ENCODE assay signal across 8 cellular contexts in the genomic region with DNA sequence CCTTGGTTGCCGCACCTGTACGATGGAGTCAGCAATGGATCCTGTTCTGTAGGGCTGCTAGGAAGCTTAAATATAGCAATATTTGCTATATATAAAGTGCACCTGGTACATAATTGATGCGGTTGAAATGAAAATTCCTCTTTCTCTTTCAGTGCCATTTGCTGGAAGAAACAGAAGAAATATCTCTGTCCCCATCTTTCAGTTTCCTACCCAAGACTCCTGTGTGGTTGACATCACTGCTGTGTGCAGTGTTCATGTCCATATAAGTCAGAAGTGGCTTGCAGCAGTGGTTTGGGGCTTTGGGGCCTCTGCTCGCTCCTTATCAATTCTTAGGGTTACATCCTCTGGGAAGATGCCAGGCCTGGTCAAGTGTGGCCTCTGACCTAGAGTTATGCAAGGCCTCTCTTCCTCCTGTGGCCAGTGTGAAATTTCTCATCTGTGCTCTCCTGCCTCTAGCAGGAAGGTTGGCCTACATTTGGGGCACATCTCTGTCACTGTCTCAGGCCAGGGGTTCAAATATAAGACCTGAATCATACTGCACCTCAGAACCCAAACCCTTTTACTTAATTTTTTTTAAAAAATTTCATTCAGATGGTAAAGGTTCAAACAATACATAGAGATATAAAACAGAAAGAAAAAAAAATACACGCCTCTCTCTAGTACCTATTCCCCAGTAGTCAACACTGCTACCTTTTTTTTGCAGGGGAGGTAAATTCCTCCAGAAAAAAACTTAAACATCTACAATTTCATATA. TPM values are rescaled to one million over a fixed set of nuclear protein-coding genes. Genes with fewer than 3 reads are reported as not detected.
DNase-seq lines count a peak whose midpoint lies in the region; ATAC-seq and TF ChIP-seq lines count a peak whose summit lies in the region.
"Had no signal": no experiment of that assay in that cellular context is flagged by ENCODE, and none has a peak within 500 bp of the region (broad histone marks: within the 10 kb centered on the region; RNA-seq: fewer than 3 reads in every experiment).

No MANE protein-coding gene starts in this region.

- H3K9me3 Mint-ChIP-seq in progenitor cell of endocrine pancreas (ENCODE audit: low read depth): no peaks in the 10 kb centered on the region

- no peaks in the 10 kb centered on the region for H3K9me3 ChIP-seq in mesenchymal stem cell (ENCODE audit: control insufficient read depth, low read length)

- H3K79me1 ChIP-seq in mesenchymal stem cell (replicated peaks; ENCODE audit: low read length, poor library complexity, severe bottlenecking): peaks cover 6% of the 10 kb centered on the region

- peaks cover 24% of the 10 kb centered on the region for H3K4me1 ChIP-seq in mesenchymal stem cell (ENCODE audit: control insufficient read depth, insufficient read depth, low read depth, low read length)

- H3K27me3 Mint-ChIP-seq in progenitor cell of endocrine pancreas: no peaks in the 10 kb centered on the region

- H3K23ac ChIP-seq in mesenchymal stem cell (ENCODE audit: low read length in 2 of 2): no peak overlapping the region

- no peak overlapping the region for H2BK5ac ChIP-seq in mesenchymal stem cell (ENCODE audit: low read depth, low read length, poor library complexity, severe bottlenecking)

- no peak overlapping the region for H2AK5ac ChIP-seq in mesenchymal stem cell (ENCODE audit: low read length, severe bottlenecking)

- no peak overlapping the region for H2AFZ ChIP-seq in mesenchymal stem cell (ENCODE audit: low read depth, low read length)

- no peaks in the 10 kb centered on the region for H3K27me3 ChIP-seq in mesenchymal stem cell (ENCODE audit: control insufficient read depth in 1 of 2, insufficient read depth in 1 of 2, low read length in 2 of 2)

- H3K36me3 Mint-ChIP-seq in progenitor cell of endocrine pancreas (ENCODE audit: insufficient read depth): no peaks in the 10 kb centered on the region

- no peak overlapping the region for H3K4me3 Mint-ChIP-seq in progenitor cell of endocrine pancreas (ENCODE audit: low read depth)

- no peak overlapping the region for H4K8ac ChIP-seq in mesenchymal stem cell (ENCODE audit: low read length)

- no peak overlapping the region for H3K4me3 ChIP-seq in mesenchymal stem cell (ENCODE audit: insufficient read depth in 1 of 2, low read depth in 1 of 2, low read length in 2 of 2)

- no peak overlapping the region for H2BK120ac ChIP-seq in mesenchymal stem cell (ENCODE audit: low read depth, low read length)

- H4K91ac ChIP-seq in mesenchymal stem cell (ENCODE audit: low read length): no peak overlapping the region

- peaks cover 10% of the 10 kb centered on the region for H3K4me1 Mint-ChIP-seq in progenitor cell of endocrine pancreas (ENCODE audit: low read depth)

- H3K27ac ChIP-seq in mesenchymal stem cell (ENCODE audit: low read length, poor library complexity, severe bottlenecking): no peak overlapping the region

- H3K36me3 ChIP-seq in mesenchymal stem cell (ENCODE audit: control insufficient read depth in 1 of 2, insufficient read depth in 2 of 2, low read depth in 1 of 2, low read length in 2 of 2): no peaks in the 10 kb centered on the region

- H3K14ac ChIP-seq in mesenchymal stem cell (ENCODE audit: low read length in 2 of 2): no peak overlapping the region

- H3K4me2 ChIP-seq in mesenchymal stem cell (ENCODE audit: low read length, poor library complexity, severe bottlenecking): no peak overlapping the region

- peak; percentile 58 for DNase-seq in RPMI7951 (ENCODE audit: low read depth)
- peak; percentile 58 for DNase-seq in mesenchymal stem cell
- DNase-seq in NOMO-1 (lab: John Stamatoyannopoulos, UW; ENCODE audit: unreplicated experiment in 2 of 2): no peak
- DNase-seq in progenitor cell of endocrine pancreas (ENCODE audit: low spot score, unreplicated experiment): no peak
- no peak for DNase-seq in NCI-H1105 treated with DMSO at 0.1 percent for 48 hours (lab: John Stamatoyannopoulos, UW)

- peak overlapping the region; percentile 63 for H2BK15ac ChIP-seq in mesenchymal stem cell (ENCODE audit: low read depth, poor library complexity, severe bottlenecking)

- H3K27ac Mint-ChIP-seq in progenitor cell of endocrine pancreas: no peak overlapping the region

- ATAC-seq in GM19025 (IDR thresholded peaks at IDR 0.05; ENCODE audit: low read depth, unreplicated experiment): peak; percentile 80
- ATAC-seq in HG02852 (IDR thresholded peaks at IDR 0.05; ENCODE audit: unreplicated experiment): peak; percentile 81

- peak overlapping the region in 1 of 2 experiments; percentile 12 for H3K18ac ChIP-seq in mesenchymal stem cell (ENCODE audit: low read depth in 1 of 2, low read length in 2 of 2)

- peak overlapping the region in 1 of 2 experiments; percentile 39 for H3K4ac ChIP-seq in mesenchymal stem cell (ENCODE audit: low read depth in 1 of 2, low read length in 2 of 2)

- H2BK12ac ChIP-seq in mesenchymal stem cell (ENCODE audit: low read length in 2 of 2): no peak overlapping the region

- TF ChIP-seq CTCF in progenitor cell of endocrine pancreas (IDR thresholded peaks at IDR 0.05; ENCODE audit: unreplicated experiment): no peak

- no peak overlapping the region for H3K9ac ChIP-seq in mesenchymal stem cell (ENCODE audit: low read length)

- 76% methylated on average over 3 of the region's 5 CpGs for WGBS in mesenchymal stem cell

RNA-seq across cellular contexts. Expression of gene MAPKAPK2, which starts 32.7 kb away (rescaled TPM):
- 20.7 and 28.6 TPM in 2 replicates for total RNA-seq in RPMI7951 (2014; rRNA removed; shearing (Covaris generic))
- 73.7 TPM for polyA plus RNA-seq in mesenchymal stem cell (2013, experiment 1 of 2)
- 75.7 TPM for polyA plus RNA-seq in mesenchymal stem cell (2013, experiment 2 of 2)
- total RNA-seq in progenitor cell of endocrine pancreas: 60.8 and 64.9 TPM in 2 replicates

RNA-seq across cellular contexts. Expression of gene IL19, which starts 53.2 kb away (rescaled TPM):
- 0.24 TPM in 1 of 2 replicates, not detected in the other for total RNA-seq in RPMI7951 (2014; rRNA removed; shearing (Covaris generic))
- polyA plus RNA-seq in mesenchymal stem cell (2013, experiment 1 of 2): 0.04 TPM
- 0.07 TPM for polyA plus RNA-seq in mesenchymal stem cell (2013, experiment 2 of 2)
- not detected in 2 replicates for total RNA-seq in progenitor cell of endocrine pancreas
- total RNA-seq: fibroblast of lung had no signal
- polyA plus RNA-seq: fibroblast of lung had no signal

RNA-seq across cellular contexts. Expression of gene IL10, which starts 54.9 kb away (rescaled TPM):
- not detected in 2 replicates for total RNA-seq in RPMI7951 (2014; rRNA removed; shearing (Covaris generic))
- 0.11 TPM for polyA plus RNA-seq in mesenchymal stem cell (2013, experiment 1 of 2)
- polyA plus RNA-seq in mesenchymal stem cell (2013, experiment 2 of 2): not detected
- total RNA-seq in progenitor cell of endocrine pancreas: not detected in 2 replicates
- total RNA-seq: fibroblast of lung had no signal
- polyA plus RNA-seq: fibroblast of lung had no signal

Comparison
In these comparisons a context has a peak if more than half of its experiments do, and no peak if none do; other contexts are left out.
1. DNase-seq: peak in RPMI7951 (single experiment) and mesenchymal stem cell (single experiment); none in NOMO-1 (0 of 2), progenitor cell of endocrine pancreas (single experiment) and NCI-H1105 treated with DMSO at 0.1 percent for 48 hours (single experiment).